Comparison of ENCODE assay signal across 1 cellular context in genomic region chr1:239044829-239045228, GRCh38.
TF ChIP-seq lines count a peak whose summit lies in the region.

No MANE protein-coding gene starts in this region.

TF ChIP-seq in WTC11, 78 proteins besides CTCF, POLR2A, EP300 and RAD21:
- TF ChIP-seq HMGXB4 (CRISPR knock-in tag; IDR thresholded peaks at IDR 0.05) (no peak), NFATC4 (CRISPR knock-in tag; IDR thresholded peaks at IDR 0.05) (no peak), E2F1 (CRISPR knock-in tag; IDR thresholded peaks at IDR 0.05) (no peak), FOXJ3 (CRISPR knock-in tag; IDR thresholded peaks at IDR 0.05; ENCODE audit: borderline replicate concordance) (no peak), ZNF396 (CRISPR knock-in tag; IDR thresholded peaks at IDR 0.05; ENCODE audit: borderline replicate concordance) (no peak), FOXP4 (CRISPR knock-in tag; IDR thresholded peaks at IDR 0.05) (no peak), ARID4B (CRISPR knock-in tag; IDR thresholded peaks at IDR 0.05; ENCODE audit: borderline replicate concordance) (no peak), E2F4 (CRISPR knock-in tag; IDR thresholded peaks at IDR 0.05; ENCODE audit: borderline replicate concordance, low read depth) (no peak), PRRX2 (CRISPR knock-in tag; IDR thresholded peaks at IDR 0.05) (no peak), ATF6 (CRISPR knock-in tag; IDR thresholded peaks at IDR 0.05) (no peak)
